Comparison of ENCODE assay signal across 8 cellular contexts in genomic region chr6:130018830-130019795, GRCh38. TPM values are rescaled to one million over a fixed set of nuclear protein-coding genes. Genes with fewer than 3 reads are reported as not detected.
DNase-seq lines count a peak whose midpoint lies in the region; ATAC-seq and TF ChIP-seq lines count a peak whose summit lies in the region.

No MANE protein-coding gene starts in this region.

- H3K79me1 ChIP-seq in neuronal stem cell (ENCODE audit: low read depth, low read length), result peaks cover 5% of the 10 kb centered on the region

- peak; percentile 32 for ATAC-seq in HG03025 (IDR thresholded peaks at IDR 0.05; ENCODE audit: low FRiP score, unreplicated experiment)

- no peak overlapping the region for H3K23ac ChIP-seq in neuronal stem cell (ENCODE audit: low read depth, low read length, poor library complexity)

- no peak overlapping the region for H4K91ac ChIP-seq in neuronal stem cell (ENCODE audit: low read depth, low read length, poor library complexity)

- H2AFZ ChIP-seq in neuronal stem cell (ENCODE audit: low read length), result peak overlapping the region; percentile 99

- H3K14ac ChIP-seq in neuronal stem cell (ENCODE audit: low read length), result peak overlapping the region; percentile 96

- H2AK5ac ChIP-seq in neuronal stem cell (ENCODE audit: low read depth, low read length), result no peak overlapping the region

- H2BK12ac ChIP-seq in neuronal stem cell (ENCODE audit: low read length), result peak overlapping the region; percentile 36

- H3K4me3 ChIP-seq in neuronal stem cell (ENCODE audit: low read length in 2 of 2), result peak overlapping the region; percentile 92 to 93
- peak overlapping the region; percentile 92 for H3K4me3 ChIP-seq in vagina

- H3K27ac ChIP-seq in neuronal stem cell (replicated peaks; ENCODE audit: low read length) (peak overlapping the region; percentile 60), vagina (peak overlapping the region; percentile 90)

- H2BK15ac ChIP-seq in neuronal stem cell (ENCODE audit: low read length), result peak overlapping the region; percentile 62

- no peak overlapping the region for H4K8ac ChIP-seq in neuronal stem cell (ENCODE audit: low read depth, low read length)

- TF ChIP-seq CTCF in vagina (IDR thresholded peaks at IDR 0.05), result no peak

- peak overlapping the region; percentile 94 for H3K9ac ChIP-seq in neuronal stem cell (ENCODE audit: low read depth, low read length, poor library complexity)

- DNase-seq in NCI-H510A treated with DMSO at 0.1 percent for 48 hours (lab: John Stamatoyannopoulos, UW) (peak; percentile 5), NCI-H510A (lab: John Stamatoyannopoulos, UW) (no peak), RPMI7951 (ENCODE audit: low read depth) (peak; percentile 58), germinal center (ENCODE audit: low spot score) (peak; percentile 55), neuronal stem cell (ENCODE audit: low spot score) (peak; percentile 33), vagina (ENCODE audit: extremely low spot score in 2 of 2) (no peak)
- DNase-seq in activated naive CD4-positive, alpha-beta T cell treated with Interleukin-2 at 50 U/mL for 16 hours, result peak; percentile 42

- H2BK5ac ChIP-seq in neuronal stem cell (ENCODE audit: low read length), result no peak overlapping the region

- peaks cover 0 to 6% (median 0%) of the 10 kb centered on the region in 3 experiments for H3K27me3 ChIP-seq in neuronal stem cell (ENCODE audit: control insufficient read depth in 3 of 3, insufficient read depth in 3 of 3, low read depth in 1 of 3, low read length in 3 of 3)
- H3K27me3 ChIP-seq in vagina, result no peaks in the 10 kb centered on the region

- no peak overlapping the region for H3K4ac ChIP-seq in neuronal stem cell (ENCODE audit: low read length)

- H3K18ac ChIP-seq in neuronal stem cell (ENCODE audit: low read length), result peak overlapping the region; percentile 95

- intact Hi-C loops in vagina (cut with DNase I), result no loop called here

- no peaks in the 10 kb centered on the region for H3K36me3 ChIP-seq in neuronal stem cell (replicated peaks in 1 of 2; ENCODE audit: control insufficient read depth in 2 of 2, insufficient read depth in 2 of 2, low read length in 2 of 2)
- no peaks in the 10 kb centered on the region for H3K36me3 ChIP-seq in vagina

- no peaks in the 10 kb centered on the region for H3K9me3 ChIP-seq in neuronal stem cell (replicated peaks in 1 of 2; ENCODE audit: control insufficient read depth in 2 of 2, insufficient read depth in 1 of 2, low read depth in 1 of 2, low read length in 2 of 2)
- H3K9me3 ChIP-seq in vagina, result no peaks in the 10 kb centered on the region

- WGBS in neuronal stem cell (ENCODE audit: extremely low coverage in 2 of 2, insufficient read length in 2 of 2, insufficient replicate concordance in 1 of 2), 2 donors, result no CpG with 5 or more reads among the region's 110 CpGs

- peak overlapping the region; percentile 71 for H3K4me2 ChIP-seq in neuronal stem cell (ENCODE audit: insufficient read depth, low read length, poor library complexity, severe bottlenecking)

- peak overlapping the region; percentile 87 for H2BK120ac ChIP-seq in neuronal stem cell (ENCODE audit: low read depth, low read length)

- H3K4me1 ChIP-seq in neuronal stem cell (ENCODE audit: control insufficient read depth in 2 of 2, insufficient read depth in 1 of 2, low read depth in 1 of 2, low read length in 2 of 2) (peaks cover 2 to 8% of the 10 kb centered on the region in 2 donors), vagina (peaks cover 16% of the 10 kb centered on the region)

- no peak for TF ChIP-seq POLR2A in vagina (IDR thresholded peaks at IDR 0.05)

RNA-seq across cellular contexts. Expression of gene L3MBTL3, which starts 0.7 kb away (rescaled TPM):
- total RNA-seq in RPMI7951 (2014; rRNA removed; shearing (Covaris generic)), result 3.1 and 3.7 TPM in 2 replicates
- polyA plus RNA-seq in neuronal stem cell (2013, experiment 1 of 2), result 9.4 TPM
- 9.0 TPM for polyA plus RNA-seq in neuronal stem cell (2013, experiment 2 of 2)
- 19.6 TPM for total RNA-seq in vagina

Comparison
In these comparisons a context has a peak if more than half of its experiments do, and no peak if none do; other contexts are left out.
1. DNase-seq: peak in NCI-H510A treated with DMSO at 0.1 percent for 48 hours (single experiment), RPMI7951 (single experiment), activated naive CD4-positive, alpha-beta T cell treated with Interleukin-2 at 50 U/mL for 16 hours (single experiment), germinal center (single experiment) and neuronal stem cell (single experiment); none in NCI-H510A (single experiment) and vagina (0 of 2).